ENCODE assay signal across 17 cellular contexts in genomic region chr21:46187251-46187650, GRCh38. TPM values are rescaled to one million over a fixed set of nuclear protein-coding genes. Genes with fewer than 3 reads are reported as not detected.
DNase-seq lines count a peak whose midpoint lies in the region; ATAC-seq and TF ChIP-seq lines count a peak whose summit lies in the region.
"Had no signal": no experiment of that assay in that cellular context is flagged by ENCODE, and none has a peak within 500 bp of the region (broad histone marks: within the 10 kb centered on the region; RNA-seq: fewer than 3 reads in every experiment).

No MANE protein-coding gene starts in this region.

- H3K4me3 ChIP-seq in breast epithelium (no peak overlapping the region), mammary epithelial cell (replicated peaks in 1 of 3; ENCODE audit: insufficient read depth in 1 of 3, low read depth in 2 of 3, low read length in 3 of 3) (no peak overlapping the region), upper lobe of left lung (no peak overlapping the region)
- H3K4me3 ChIP-seq: A549 had no signal

- dilution Hi-C loops in mammary epithelial cell (cut with HindIII; ENCODE audit: low sequenced_read_pairs), result no loop called here

- no peaks in the 10 kb centered on the region for H4K20me1 ChIP-seq in mammary epithelial cell (ENCODE audit: insufficient read depth, low read length)

- no peak overlapping the region for H2AFZ ChIP-seq in mammary epithelial cell (ENCODE audit: low read depth, low read length)

- H3K27me3 ChIP-seq in breast epithelium (no peaks in the 10 kb centered on the region), mammary epithelial cell (ENCODE audit: insufficient read depth, low read length) (no peaks in the 10 kb centered on the region), upper lobe of left lung (no peaks in the 10 kb centered on the region)

- CTCF ChIA-PET in mammary epithelial cell (lab: Charles Lee; ENCODE audit: low non-redundant PET), result no interaction called here

- H3K36me3 ChIP-seq in breast epithelium, result no peaks in the 10 kb centered on the region
- H3K36me3 ChIP-seq in mammary epithelial cell (ENCODE audit: insufficient read depth, low read length), result peaks cover 4% of the 10 kb centered on the region
- H3K36me3 ChIP-seq in upper lobe of left lung, result peaks cover 0 to 30% (median 18%) of the 10 kb centered on the region in 4 donors

- no peaks in the 10 kb centered on the region for H3K27me3 Mint-ChIP-seq in brain
- no peaks in the 10 kb centered on the region for H3K27me3 Mint-ChIP-seq in nephron (ENCODE audit: low read depth)

- no peaks in the 10 kb centered on the region for H3K79me2 ChIP-seq in mammary epithelial cell (ENCODE audit: insufficient read depth, low read length)

- H3K4me3 Mint-ChIP-seq in brain (peak overlapping the region in 1 of 5 experiments; percentile 12), nephron (peak overlapping the region in 2 of 3 experiments; percentile 32 to 61)
- H3K4me3 Mint-ChIP-seq: H9 had no signal

- intact Hi-C loops in breast epithelium (cut with DNase I; ENCODE audit: low total_unique reads), result no loop called here
- intact Hi-C loops in mammary epithelial cell (cut with micrococcal nuclease), result no loop called here

- H3K27ac ChIP-seq in breast epithelium (peak overlapping the region; percentile 87 to 92), mammary epithelial cell (ENCODE audit: insufficient read depth, low read depth, low read length) (no peak overlapping the region), upper lobe of left lung (peak overlapping the region in 3 of 4 donors; percentile 72 to 90 (median 83))
- H3K27ac ChIP-seq: A549 had no signal

- no peaks in the 10 kb centered on the region for H3K9me3 ChIP-seq in breast epithelium
- no peaks in the 10 kb centered on the region for H3K9me3 ChIP-seq in mammary epithelial cell (replicated peaks; ENCODE audit: insufficient read depth, low read length)
- H3K9me3 ChIP-seq in upper lobe of left lung, result no peaks in the 10 kb centered on the region
- H3K9me3 ChIP-seq: A549, Caco-2 had no signal

- no peak overlapping the region for H3K9ac ChIP-seq in mammary epithelial cell (ENCODE audit: insufficient read depth, low read length)

- BruUV-seq in mammary epithelial cell (replicated peaks; lab: Mats Ljungman, UMichigan), result no TSS peak

- TF ChIP-seq CTCF in breast epithelium (IDR thresholded peaks at IDR 0.05) (no peak), mammary epithelial cell (conservative IDR thresholded peaks at IDR 0.05 in 1 of 2, IDR thresholded peaks at IDR 0.05 in 1 of 2; ENCODE audit: extremely low read depth in 1 of 2, insufficient read depth in 1 of 2, low read depth in 1 of 2, low read length in 2 of 2) (no peak), brain (conservative IDR thresholded peaks at IDR 0.05) (no peak), nephron (IDR thresholded peaks at IDR 0.05; ENCODE audit: unreplicated experiment in 3 of 3) (no peak), upper lobe of left lung (IDR thresholded peaks at IDR 0.05) (no peak)

- in situ Hi-C loops in mammary epithelial cell (cut with MboI; ENCODE audit: low sequenced_read_pairs in 2 of 2), result no loop called here

- H3K27ac Mint-ChIP-seq in brain (peak overlapping the region in 4 of 5 experiments; percentile 38 to 88 (median 71)), nephron (peak overlapping the region in 2 of 3 experiments; percentile 37 to 45)

- no peak overlapping the region for H3K4me2 ChIP-seq in mammary epithelial cell (ENCODE audit: insufficient read depth, low read depth, low read length)
- H3K4me2 ChIP-seq: A549 had no signal

- TF ChIP-seq EP300 in upper lobe of left lung (IDR thresholded peaks at IDR 0.05), result no peak

- WGBS in mammary epithelial cell (ENCODE audit: low coverage, missing lambda C conversion rate), result 93% methylated on average over 8 of the region's 8 CpGs
- 93 to 95% methylated on average over 8 of the region's 8 CpGs for WGBS in upper lobe of left lung, 2 donors

- H3K4me1 Mint-ChIP-seq in brain (peaks cover 49% of the 10 kb centered on the region), nephron (peaks cover 30% of the 10 kb centered on the region)

- H3K4me1 ChIP-seq in breast epithelium, result peaks cover 13 to 17% of the 10 kb centered on the region in 2 donors
- peaks cover 36% of the 10 kb centered on the region for H3K4me1 ChIP-seq in mammary epithelial cell (ENCODE audit: insufficient read depth, low read length)
- peaks cover 8 to 39% (median 25%) of the 10 kb centered on the region in 4 donors for H3K4me1 ChIP-seq in upper lobe of left lung

- no peak for ATAC-seq in upper lobe of left lung (ENCODE audit: low FRiP score in 2 of 2)
- ATAC-seq in esophagus mucosa, result no peak
- ATAC-seq: A549 had no signal

- H3K36me3 Mint-ChIP-seq in brain (peaks cover 17% of the 10 kb centered on the region), nephron (ENCODE audit: low read depth) (peaks cover 14% of the 10 kb centered on the region)

- TF ChIP-seq POLR2A in breast epithelium (IDR thresholded peaks at IDR 0.05), result no peak
- TF ChIP-seq POLR2A in upper lobe of left lung (IDR thresholded peaks at IDR 0.05), result no peak

- DNase-seq in breast epithelium (ENCODE audit: low spot score in 2 of 2) (peak in 1 of 2 donors; percentile 15), mammary epithelial cell (no peak), upper lobe of left lung (no peak), NOMO-1 treated with DMSO at 0.1 percent for 48 hours (lab: John Stamatoyannopoulos, UW; ENCODE audit: unreplicated experiment) (no peak)
- DNase-seq in activated effector memory CD4-positive, alpha-beta T cell treated with anti-CD3 and anti-CD28 coated beads, Interleukin-2, amount 50 U/mL, for 16 hours, result no peak
- DNase-seq: Caco-2, H9, Karpas-422, MM.1S, NCI-H1105 treated with DMSO at 0.1 percent for 48 hours, NCI-H187, NCI-H446, NCI-H748 treated with DMSO at 0.1 percent for 48 hours had no signal

- H3K9me3 Mint-ChIP-seq in brain (no peaks in the 10 kb centered on the region), nephron (no peaks in the 10 kb centered on the region)
- H3K9me3 Mint-ChIP-seq: H9 had no signal

RNA-seq across cellular contexts. Expression of gene SPATC1L, which starts 3.0 kb away (rescaled TPM):
- total RNA-seq in breast epithelium (1 to 10 TPM; 1.6 to 7.0 (median 6.2) TPM), mammary epithelial cell (1 to 10 TPM in 1 of 2 donors, under 1 TPM in 1; 0.26 to 5.0 TPM), upper lobe of left lung (10 to 100 TPM in 3 of 6 donors, 1 to 10 TPM in 2, under 1 TPM in 1; 0.91 to 22.0 (median 7.2) TPM), esophagus mucosa (7.2 TPM)
- polyA plus RNA-seq in mammary epithelial cell (6.2 TPM), brain (ENCODE audit: insufficient read depth, low read depth, low replicate concordance) (44.7 TPM)
- 6.0 TPM for polyA minus RNA-seq in mammary epithelial cell

RNA-seq across cellular contexts. Expression of gene FTCD, which starts 31.9 kb away (rescaled TPM):
- total RNA-seq in breast epithelium, result under 1 TPM in 1 of 3 donors, not detected in 2; 0.59 TPM
- under 1 TPM in 1 of 2 donors, not detected in 1; 0.50 TPM for total RNA-seq in mammary epithelial cell
- not detected for polyA plus RNA-seq in mammary epithelial cell
- not detected for polyA minus RNA-seq in mammary epithelial cell
- 4.5 TPM for polyA plus RNA-seq in brain (ENCODE audit: insufficient read depth, low read depth, low replicate concordance)
- total RNA-seq in upper lobe of left lung, result under 1 TPM in 2 of 6 donors, not detected in 4; 0.69 to 0.98 TPM
- 0.36 TPM for total RNA-seq in esophagus mucosa
- polyA plus RNA-seq: A549 had no signal

RNA-seq across cellular contexts. Expression of gene LSS, which starts 41.3 kb away (rescaled TPM):
- total RNA-seq in breast epithelium, result 100 to 1,000 TPM in 1 of 3 donors, 10 to 100 TPM in 2; 41.4 to 144 (median 56.4) TPM
- total RNA-seq in mammary epithelial cell, result 100 to 1,000 TPM in 1 of 2 donors, 10 to 100 TPM in 1; 69.2 to 126 TPM
- 114 TPM for polyA plus RNA-seq in mammary epithelial cell
- polyA minus RNA-seq in mammary epithelial cell, result 174 TPM
- 47.6 TPM for polyA plus RNA-seq in brain (ENCODE audit: insufficient read depth, low read depth, low replicate concordance)
- 100 to 1,000 TPM in 5 of 6 donors, 10 to 100 TPM in 1; 71.7 to 266 (median 135) TPM for total RNA-seq in upper lobe of left lung
- 92.6 TPM for total RNA-seq in esophagus mucosa
